8 cellular contexts compared by ENCODE assay signal in the genomic region with DNA sequence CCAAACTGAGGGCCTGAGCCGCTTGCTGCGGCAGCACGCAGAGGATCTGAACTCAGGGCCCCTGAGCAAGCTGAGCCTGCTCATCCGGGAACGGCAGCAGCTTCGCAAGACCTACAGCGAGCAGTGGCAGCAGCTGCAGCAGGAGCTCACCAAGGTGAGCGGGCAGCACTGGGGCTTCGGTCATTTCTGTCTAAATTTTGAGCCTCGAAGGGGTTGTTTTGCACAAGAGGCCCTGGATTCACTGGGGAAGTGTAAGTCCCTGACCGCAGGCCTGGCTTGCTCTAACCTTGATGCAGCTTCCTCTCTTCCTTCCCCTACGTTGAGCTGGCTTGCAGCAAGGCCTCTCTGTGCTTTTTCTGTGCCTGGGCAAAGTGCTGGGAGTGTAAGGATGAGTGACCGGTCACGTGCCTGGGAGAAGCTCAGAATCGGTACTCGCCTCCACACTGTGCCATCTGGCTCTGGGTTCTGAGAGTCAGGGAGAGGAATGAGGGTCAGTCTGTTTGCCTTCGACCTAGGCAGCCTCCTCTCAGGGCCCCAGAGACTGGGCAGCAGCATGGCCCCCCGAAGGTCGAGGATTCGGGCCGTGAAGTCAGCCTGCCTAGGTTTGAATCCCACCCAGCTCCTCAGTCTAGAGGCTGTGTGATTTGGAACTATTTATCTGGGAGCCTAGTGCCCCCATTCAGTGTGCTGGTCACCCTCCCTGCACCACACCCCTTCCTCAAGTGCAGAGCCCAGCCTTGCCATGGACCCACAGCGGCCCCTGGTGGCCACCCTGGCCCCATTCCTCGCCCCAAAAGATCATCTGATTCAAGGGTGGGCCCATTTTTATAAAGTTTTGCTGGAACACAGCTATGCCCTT. TPM values are rescaled to one million over a fixed set of nuclear protein-coding genes. Genes with fewer than 3 reads are reported as not detected.
DNase-seq lines count a peak whose midpoint lies in the region; ATAC-seq and TF ChIP-seq lines count a peak whose summit lies in the region.

No MANE protein-coding gene starts in this region.

- H3K36me3 ChIP-seq in Peyer's patch (peaks cover 0 to 25% (median 0%) of the 10 kb centered on the region in 3 donors), stomach (peaks cover 28 to 60% (median 45%) of the 10 kb centered on the region in 4 donors)

- H3K27me3 Mint-ChIP-seq in activated T-cell treated with anti-CD3 and anti-CD28 coated beads, Interleukin-2, amount 50 U/mL, for 72 hours (ENCODE audit: low read depth): no peaks in the 10 kb centered on the region
- no peaks in the 10 kb centered on the region for H3K27me3 Mint-ChIP-seq in nephron (ENCODE audit: low read depth)

- H3K4me1 ChIP-seq in Peyer's patch: peaks cover 7 to 29% (median 21%) of the 10 kb centered on the region in 4 donors
- H3K4me1 ChIP-seq in stomach: peaks cover 29 to 49% (median 43%) of the 10 kb centered on the region in 4 donors

- TF ChIP-seq CTCF in GM10266 (IDR thresholded peaks at IDR 0.05; ENCODE audit: control insufficient read depth, insufficient read depth, low read depth, missing control alignments): peak; percentile 93
- TF ChIP-seq CTCF in Peyer's patch (IDR thresholded peaks at IDR 0.05): peak; percentile 83 to 97 (median 96)
- peak; percentile 95 to 98 (median 98) for TF ChIP-seq CTCF in nephron (IDR thresholded peaks at IDR 0.05; ENCODE audit: unreplicated experiment in 3 of 3)
- TF ChIP-seq CTCF in stomach (IDR thresholded peaks at IDR 0.05): peak in 5 of 7 experiments; percentile 82 to 99 (median 93)

- H3K9me3 ChIP-seq in Peyer's patch (no peaks in the 10 kb centered on the region), stomach (no peaks in the 10 kb centered on the region)

- H3K27me3 ChIP-seq in Peyer's patch (no peaks in the 10 kb centered on the region), stomach (no peaks in the 10 kb centered on the region)

- H3K27ac Mint-ChIP-seq in activated T-cell treated with anti-CD3 and anti-CD28 coated beads, Interleukin-2, amount 50 U/mL, for 72 hours: peak overlapping the region; percentile 86
- peak overlapping the region; percentile 53 to 85 (median 76) for H3K27ac Mint-ChIP-seq in nephron

- peaks cover 45% of the 10 kb centered on the region for H3K4me1 Mint-ChIP-seq in activated T-cell treated with anti-CD3 and anti-CD28 coated beads, Interleukin-2, amount 50 U/mL, for 72 hours (ENCODE audit: low read depth)
- peaks cover 11% of the 10 kb centered on the region for H3K4me1 Mint-ChIP-seq in nephron

- TF ChIP-seq POLR2A in Peyer's patch (IDR thresholded peaks at IDR 0.05): no peak
- no peak for TF ChIP-seq POLR2A in stomach (IDR thresholded peaks at IDR 0.05)

- intact Hi-C loops in stomach (cut with DNase I; ENCODE audit: low total_unique reads): loop anchor here (5.0 kb wide), 1 partner anchor 233 kb away; no protein-coding TSS in a partner anchor

- TF ChIP-seq EP300 in stomach (IDR thresholded peaks at IDR 0.05): no peak

- peaks cover 11 to 14% of the 10 kb centered on the region in 2 donors for H3K36me3 Mint-ChIP-seq in activated T-cell treated with anti-CD3 and anti-CD28 coated beads, Interleukin-2, amount 50 U/mL, for 72 hours (ENCODE audit: insufficient read depth in 2 of 2)
- peaks cover 5% of the 10 kb centered on the region for H3K36me3 Mint-ChIP-seq in nephron (ENCODE audit: low read depth)

- no peaks in the 10 kb centered on the region for H3K9me3 Mint-ChIP-seq in activated T-cell treated with anti-CD3 and anti-CD28 coated beads, Interleukin-2, amount 50 U/mL, for 72 hours
- H3K9me3 Mint-ChIP-seq in nephron: no peaks in the 10 kb centered on the region

- ATAC-seq in HG03103 (IDR thresholded peaks at IDR 0.05; ENCODE audit: low read depth, unreplicated experiment) (peak; percentile 49), HG02571 (IDR thresholded peaks at IDR 0.05; ENCODE audit: unreplicated experiment) (no peak)
- peak; percentile 51 to 55 for ATAC-seq in activated T-cell treated with anti-CD3 and anti-CD28 coated beads, Interleukin-2, amount 50 U/mL, for 72 hours (replicated peaks in 1 of 2)

- H3K27ac ChIP-seq in Peyer's patch: peak overlapping the region; percentile 67 to 90 (median 85)
- H3K27ac ChIP-seq in stomach: peak overlapping the region in 4 of 5 donors; percentile 91 to 96 (median 92)

- WGBS in stomach, 5 donors: 38 to 69% (median 54%) methylated on average over 9 to 23 of the region's 23 CpGs

- H3K4me3 Mint-ChIP-seq in activated T-cell treated with anti-CD3 and anti-CD28 coated beads, Interleukin-2, amount 50 U/mL, for 72 hours: peak overlapping the region; percentile 28 to 66
- peak overlapping the region; percentile 63 to 80 (median 79) for H3K4me3 Mint-ChIP-seq in nephron

- DNase-seq in GM10266 (ENCODE audit: extremely low spot score) (peak; percentile 85), Peyer's patch (peak; percentile 80 to 91 (median 82)), fibroblast of gingiva (ENCODE audit: low read depth) (peak; percentile 52), stomach (peak; percentile 77)
- DNase-seq in activated T-cell treated with anti-CD3 and anti-CD28 coated beads, Interleukin-2, amount 50 U/mL, for 72 hours: peak; percentile 86 to 91

- H3K4me3 ChIP-seq in Peyer's patch (peak overlapping the region in 3 of 4 donors; percentile 41 to 60 (median 50)), stomach (peak overlapping the region; percentile 55 to 62 (median 56))

RNA-seq across cellular contexts. Expression of a gene that starts 1.4 kb away (rescaled TPM):
- total RNA-seq in Peyer's patch (10 to 100 TPM in 3 of 4 donors, 1 to 10 TPM in 1; 4.7 to 37.1 (median 20.5) TPM), stomach (10 to 100 TPM; 13.8 to 49.1 (median 25.1) TPM)
- 10 to 100 TPM; 68.3 to 81.5 TPM for total RNA-seq in activated T-cell treated with anti-CD3 and anti-CD28 coated beads, Interleukin-2, amount 50 U/mL, for 72 hours
- polyA plus RNA-seq in stomach: 10 to 100 TPM in 1 of 3 donors, 1 to 10 TPM in 2; 8.0 to 11.8 (median 8.9) TPM

RNA-seq across cellular contexts. Expression of a gene that starts 17.3 kb away (rescaled TPM):
- total RNA-seq in Peyer's patch: 10 to 100 TPM; 53.6 to 76.7 (median 70.1) TPM
- 100 to 1,000 TPM; 604 to 721 TPM for total RNA-seq in activated T-cell treated with anti-CD3 and anti-CD28 coated beads, Interleukin-2, amount 50 U/mL, for 72 hours
- total RNA-seq in stomach: 10 to 100 TPM; 32.7 to 81.1 (median 56.4) TPM
- 10 to 100 TPM; 13.7 to 26.3 (median 21.0) TPM for polyA plus RNA-seq in stomach

RNA-seq across cellular contexts. Expression of a gene that starts 17.4 kb away (rescaled TPM):
- total RNA-seq in Peyer's patch (100 to 1,000 TPM in 3 of 4 donors, 10 to 100 TPM in 1; 76.2 to 188 (median 141) TPM), stomach (100 to 1,000 TPM in 3 of 5 donors, 10 to 100 TPM in 2; 30.5 to 286 (median 201) TPM)
- total RNA-seq in activated T-cell treated with anti-CD3 and anti-CD28 coated beads, Interleukin-2, amount 50 U/mL, for 72 hours: 100 to 1,000 TPM; 159 to 190 TPM
- polyA plus RNA-seq in stomach: 10 to 100 TPM in 2 of 3 donors, 1 to 10 TPM in 1; 2.9 to 16.4 (median 16.0) TPM

RNA-seq across cellular contexts. Expression of a gene that starts 46.7 kb away (rescaled TPM):
- total RNA-seq in Peyer's patch: 10 to 100 TPM; 16.5 to 35.6 (median 23.4) TPM
- 10 to 100 TPM; 37.6 to 53.7 TPM for total RNA-seq in activated T-cell treated with anti-CD3 and anti-CD28 coated beads, Interleukin-2, amount 50 U/mL, for 72 hours
- 10 to 100 TPM in 3 of 5 donors, not detected in 2; 12.1 to 19.6 (median 12.1) TPM for total RNA-seq in stomach
- 10 to 100 TPM; 18.8 to 22.1 (median 19.8) TPM for polyA plus RNA-seq in stomach

RNA-seq across cellular contexts. Expression of a gene that starts 49.4 kb away (rescaled TPM):
- total RNA-seq in Peyer's patch: 10 to 100 TPM; 45.6 to 78.4 (median 55.3) TPM
- 10 to 100 TPM; 65.9 to 76.8 TPM for total RNA-seq in activated T-cell treated with anti-CD3 and anti-CD28 coated beads, Interleukin-2, amount 50 U/mL, for 72 hours
- total RNA-seq in stomach: 10 to 100 TPM; 28.0 to 63.8 (median 45.0) TPM
- polyA plus RNA-seq in stomach: 10 to 100 TPM; 35.7 to 62.7 (median 40.9) TPM

Comparison
In these comparisons a context has a peak if more than half of its experiments do, and no peak if none do; other contexts are left out.
1. RNA of a gene that starts 17.3 kb away (total RNA-seq): 604 to 721 TPM in activated T-cell treated with anti-CD3 and anti-CD28 coated beads, Interleukin-2, amount 50 U/mL, for 72 hours; 53.6 to 76.7 TPM in Peyer's patch and 32.7 to 81.1 TPM in stomach; every median in the first group is over 4 times any median in the second.
2. Peak in every context shown above with its lines, with median percentiles within 50 percentile points of each other: DNase-seq and CTCF ChIP-seq.